ENCODE assay signal across 27 cellular contexts in genomic region chr18:38644875-38645641, GRCh38.
"Had no signal": no experiment of that assay in that cellular context is flagged by ENCODE, and none has a peak within 500 bp of the region (broad histone marks: within the 10 kb centered on the region; RNA-seq: fewer than 3 reads in every experiment).

No MANE protein-coding gene starts in this region.

- ATAC-seq: activated CD8-positive, alpha-beta memory T cell treated with anti-CD3 and anti-CD28 coated beads, Interleukin-2, amount 10 ng/mL, durations not matched to agents 7 days and 5 days; activated CD8-positive, alpha-beta T cell treated with anti-CD3 and anti-CD28 coated beads, Interleukin-2, amount 10 ng/mL, durations not matched to agents 7 days and 5 days; gastroesophageal sphincter; naive thymus-derived CD8-positive, alpha-beta T cell; psoas muscle; upper lobe of right lung had no signal

- DNase-seq: activated CD4-positive, alpha-beta T cell treated with anti-CD3 and anti-CD28 coated beads, Interleukin-2, amount 10 ng/mL, durations not matched to agents 7 days and 5 days; activated CD8-positive, alpha-beta memory T cell treated with anti-CD3 and anti-CD28 coated beads, Interleukin-2, amount 10 ng/mL, durations not matched to agents 7 days and 5 days; activated CD8-positive, alpha-beta T cell treated with anti-CD3 and anti-CD28 coated beads, Interleukin-2, amount 10 ng/mL, durations not matched to agents 7 days and 5 days; activated naive CD4-positive, alpha-beta T cell; activated T-cell treated with anti-CD3 and anti-CD28 coated beads, Interleukin-2, amount 50 U/mL, for 48 hours; dermis blood vessel endothelial cell; effector CD8-positive, alpha-beta T cell; erythroblast; head of caudate nucleus; hippocampal formation; midbrain; naive thymus-derived CD8-positive, alpha-beta T cell; nucleus accumbens; psoas muscle; stimulated activated CD4-positive, alpha-beta T cell treated with anti-CD3 and anti-CD28 coated beads, Interleukin-1b, Interleukin-23, amount 100 ng/mL, for 48 hours; stimulated activated naive CD4-positive, alpha-beta T cell; SW 1271; T-helper 9 cell; tibial artery; upper lobe of right lung had no signal

- H3K4me1 Mint-ChIP-seq: activated CD4-positive, alpha-beta T cell treated with anti-CD3 and anti-CD28 coated beads, Interleukin-2, amount 10 ng/mL, durations not matched to agents 7 days and 5 days; activated CD8-positive, alpha-beta memory T cell treated with anti-CD3 and anti-CD28 coated beads, Interleukin-2, amount 10 ng/mL, durations not matched to agents 7 days and 5 days; memory B cell; naive thymus-derived CD8-positive, alpha-beta T cell; neural crest cell had no signal

- H3K9me3 Mint-ChIP-seq: neural crest cell; T-helper 1 cell treated with Interleukin-12 subunit alpha and Interleukin-12 subunit beta and Interleukin-4 antibody, amounts not matched to agents 30 μg/mL and 1 μg/mL, for 36 hours had no signal

- H3K27me3 Mint-ChIP-seq: activated CD4-positive, alpha-beta T cell treated with anti-CD3 and anti-CD28 coated beads, Interleukin-2, amount 10 ng/mL, durations not matched to agents 7 days and 5 days; activated CD8-positive, alpha-beta memory T cell treated with anti-CD3 and anti-CD28 coated beads, Interleukin-2, amount 10 ng/mL, durations not matched to agents 7 days and 5 days; memory B cell had no signal

- H3K27ac Mint-ChIP-seq: activated CD4-positive, alpha-beta T cell treated with anti-CD3 and anti-CD28 coated beads, Interleukin-2, amount 10 ng/mL, durations not matched to agents 7 days and 5 days; activated CD8-positive, alpha-beta memory T cell treated with anti-CD3 and anti-CD28 coated beads, Interleukin-2, amount 10 ng/mL, durations not matched to agents 7 days and 5 days; activated CD8-positive, alpha-beta T cell treated with anti-CD3 and anti-CD28 coated beads, Interleukin-2, amount 10 ng/mL, durations not matched to agents 7 days and 5 days; memory B cell; naive thymus-derived CD8-positive, alpha-beta T cell; T-helper 1 cell treated with Interleukin-12 subunit alpha and Interleukin-12 subunit beta and Interleukin-4 antibody, amounts not matched to agents 30 μg/mL and 1 μg/mL, for 36 hours had no signal

- H3K27ac ChIP-seq: gastroesophageal sphincter, parathyroid adenoma, psoas muscle, suprapubic skin, tibial artery, upper lobe of right lung, VCaP had no signal

- H3K4me3 Mint-ChIP-seq: activated CD4-positive, alpha-beta T cell treated with anti-CD3 and anti-CD28 coated beads, Interleukin-2, amount 10 ng/mL, durations not matched to agents 7 days and 5 days; activated CD8-positive, alpha-beta memory T cell treated with anti-CD3 and anti-CD28 coated beads, Interleukin-2, amount 10 ng/mL, durations not matched to agents 7 days and 5 days; activated CD8-positive, alpha-beta T cell treated with anti-CD3 and anti-CD28 coated beads, Interleukin-2, amount 10 ng/mL, durations not matched to agents 7 days and 5 days; memory B cell; naive thymus-derived CD8-positive, alpha-beta T cell; neural crest cell; T-helper 1 cell treated with Interleukin-12 subunit alpha and Interleukin-12 subunit beta and Interleukin-4 antibody, amounts not matched to agents 30 μg/mL and 1 μg/mL, for 36 hours had no signal

- H3K36me3 Mint-ChIP-seq: activated CD8-positive, alpha-beta memory T cell treated with anti-CD3 and anti-CD28 coated beads, Interleukin-2, amount 10 ng/mL, durations not matched to agents 7 days and 5 days; memory B cell; naive thymus-derived CD8-positive, alpha-beta T cell had no signal
